Comparison of ENCODE assay signal across 9 cellular contexts in the genomic region with DNA sequence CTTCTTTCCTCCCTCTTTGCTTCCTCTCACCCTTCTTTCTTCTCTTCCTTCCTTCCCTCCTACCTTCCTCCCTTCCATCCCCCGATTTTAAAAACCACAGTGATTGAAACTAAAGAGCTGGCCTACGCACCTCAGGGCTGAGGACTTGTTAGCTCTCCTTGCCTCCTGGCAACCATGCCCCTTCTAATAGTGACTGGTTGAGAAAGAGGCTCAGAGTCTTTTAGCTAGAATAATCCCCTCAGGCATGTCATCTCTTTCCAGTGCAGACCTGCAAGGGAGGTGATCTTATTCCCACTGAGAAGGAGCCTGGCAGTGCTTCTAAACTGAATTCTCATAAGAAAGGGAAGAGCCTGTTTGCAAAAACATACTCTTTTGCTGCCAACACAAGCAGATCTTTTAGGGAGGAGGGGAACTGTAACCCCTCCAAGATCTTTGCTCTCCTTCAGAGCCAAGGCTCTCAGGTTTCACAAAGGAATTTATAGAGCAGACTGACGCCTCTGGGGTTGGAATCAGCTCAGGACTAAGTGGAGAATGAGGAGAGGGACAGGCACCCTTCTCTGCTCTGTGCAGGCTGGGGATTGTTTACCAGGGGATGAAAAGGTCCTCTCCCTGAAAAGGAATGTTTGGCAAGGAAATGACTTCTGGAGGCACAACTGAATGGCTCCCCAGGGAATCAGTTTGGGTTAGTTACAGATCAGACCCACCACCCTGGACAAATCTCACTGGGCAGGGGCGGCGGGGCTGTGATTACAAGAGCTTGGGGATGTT. TPM values are rescaled to one million over a fixed set of nuclear protein-coding genes. Genes with fewer than 3 reads are reported as not detected.
DNase-seq lines count a peak whose midpoint lies in the region; ATAC-seq and TF ChIP-seq lines count a peak whose summit lies in the region.
"Had no signal": no experiment of that assay in that cellular context is flagged by ENCODE, and none has a peak within 500 bp of the region (broad histone marks: within the 10 kb centered on the region; RNA-seq: fewer than 3 reads in every experiment).

No MANE protein-coding gene starts in this region.

- POLR2A ChIA-PET in PC-3 (lab: Charles Lee; ENCODE audit: unreplicated experiment) (interaction anchor here (0.6 to 1.2 kb wide), 3 partner anchors 9 to 1466 kb away, joined by 3 to 7 read pairs (median 4); partner anchors contain the start of gene ANKRD1), RWPE1 (lab: Yijun Ruan, JAX; ENCODE audit: low non-redundant PET) (no interaction called here)

- no peak for TF ChIP-seq CTCF in PC-3 (conservative IDR thresholded peaks at IDR 0.05; ENCODE audit: low read depth, low read length)
- TF ChIP-seq CTCF in fibroblast of the aortic adventitia (IDR thresholded peaks at IDR 0.05; ENCODE audit: insufficient read depth, low read length) = no peak
- no peak for TF ChIP-seq CTCF in progenitor cell of endocrine pancreas (IDR thresholded peaks at IDR 0.05; ENCODE audit: unreplicated experiment)
- TF ChIP-seq CTCF in RWPE1 (conservative IDR thresholded peaks at IDR 0.05; ENCODE audit: low read depth) = no peak

- H3K36me3 ChIP-seq in PC-3 (ENCODE audit: low read depth, low read length) = no peaks in the 10 kb centered on the region

- no TSS peak for BruUV-seq in PC-3 (replicated peaks; lab: Mats Ljungman, UMichigan)

- H3K4me1 ChIP-seq in PC-3 (ENCODE audit: insufficient read depth, low read length) = peaks cover 35% of the 10 kb centered on the region

- peak overlapping the region; percentile 92 for H3K27ac Mint-ChIP-seq in progenitor cell of endocrine pancreas
- H3K27ac Mint-ChIP-seq: natural killer cell treated with Interleukin-12 subunit alpha and Interleukin-12 subunit beta and Interleukin-15 and Interleukin-18, amount 100 ng/mL, for 72 hours had no signal

- peaks cover 24% of the 10 kb centered on the region for H3K4me1 Mint-ChIP-seq in progenitor cell of endocrine pancreas (ENCODE audit: low read depth)

- peaks cover 11% of the 10 kb centered on the region for H3K27me3 Mint-ChIP-seq in progenitor cell of endocrine pancreas

- peak overlapping the region; percentile 72 for H3K4me2 ChIP-seq in PC-3 (ENCODE audit: low read length)

- H3K79me2 ChIP-seq in PC-3 (ENCODE audit: low read length) = no peaks in the 10 kb centered on the region

- H3K36me3 Mint-ChIP-seq in progenitor cell of endocrine pancreas (ENCODE audit: insufficient read depth) = no peaks in the 10 kb centered on the region
- H3K36me3 Mint-ChIP-seq: natural killer cell treated with Interleukin-12 subunit alpha and Interleukin-12 subunit beta and Interleukin-15 and Interleukin-18, amount 100 ng/mL, for 72 hours had no signal

- DNase-seq in Caki2 (ENCODE audit: low read depth) (peak; percentile 62), PC-3 (peak; percentile 84), fibroblast of the aortic adventitia (ENCODE audit: low read depth) (peak; percentile 96), progenitor cell of endocrine pancreas (ENCODE audit: low spot score, unreplicated experiment) (no peak), RWPE1 (ENCODE audit: low spot score) (no peak), superior temporal gyrus (ENCODE audit: extremely low spot score) (no peak), ureter (ENCODE audit: low spot score) (no peak)

- peak overlapping the region; percentile 7 for H3K4me3 Mint-ChIP-seq in progenitor cell of endocrine pancreas (ENCODE audit: low read depth)
- H3K4me3 Mint-ChIP-seq: natural killer cell treated with Interleukin-12 subunit alpha and Interleukin-12 subunit beta and Interleukin-15 and Interleukin-18, amount 100 ng/mL, for 72 hours had no signal

- peak; percentile 97 for ATAC-seq in PC-3
- no peak for ATAC-seq in HG03280 (IDR thresholded peaks at IDR 0.05; ENCODE audit: unreplicated experiment)

- H3K27me3 ChIP-seq in PC-3 (ENCODE audit: low read length) = no peaks in the 10 kb centered on the region

- H3K27ac ChIP-seq in PC-3 (ENCODE audit: low read length) = peak overlapping the region; percentile 70
- H3K27ac ChIP-seq in RWPE1 = no peak overlapping the region

- CTCF ChIA-PET in PC-3 (lab: Charles Lee) = interaction anchor here (0.6 to 1.4 kb wide), 2 partner anchors 18 to 30 kb away, joined by 3 read pairs; no protein-coding TSS in a partner anchor
- CTCF ChIA-PET in RWPE1 (lab: Yijun Ruan, JAX) = interaction anchor here (0.5 to 0.7 kb wide), 4 partner anchors 19 to 1550 kb away, joined by 3 to 8 read pairs (median 4); no protein-coding TSS in a partner anchor

- no peaks in the 10 kb centered on the region for H3K9me3 Mint-ChIP-seq in progenitor cell of endocrine pancreas (ENCODE audit: low read depth)
- H3K9me3 Mint-ChIP-seq: natural killer cell treated with Interleukin-12 subunit alpha and Interleukin-12 subunit beta and Interleukin-15 and Interleukin-18, amount 100 ng/mL, for 72 hours had no signal

- intact Hi-C loops in PC-3 (cut with micrococcal nuclease) = loop anchor here (1.0 to 2.0 kb wide), 3 partner anchors 9 to 45 kb away; partner anchors contain the start of gene ANKRD1

- H3K9ac ChIP-seq in PC-3 (ENCODE audit: low read length) = no peak overlapping the region

- peak overlapping the region; percentile 77 for H2AFZ ChIP-seq in PC-3 (ENCODE audit: low read length)

- no peaks in the 10 kb centered on the region for H3K9me3 ChIP-seq in PC-3 (ENCODE audit: low read length)

- H4K20me1 ChIP-seq in PC-3 (ENCODE audit: low read length) = no peaks in the 10 kb centered on the region

- H3K9me2 ChIP-seq in PC-3 (replicated peaks; ENCODE audit: low read length) = no peaks in the 10 kb centered on the region

- H3F3A ChIP-seq in PC-3 (ENCODE audit: low read length, unreplicated experiment) = peaks cover 4% of the 10 kb centered on the region

- in situ Hi-C loops in Caki2 (cut with HindIII; ENCODE audit: low pct_unique_long_range_greater_than_20kb, low sequenced_read_pairs) = no loop called here

- H3K4me3 ChIP-seq in PC-3 (ENCODE audit: low read length) (peak overlapping the region; percentile 40), fibroblast of the aortic adventitia (ENCODE audit: low read depth, low read length) (peak overlapping the region; percentile 4)

RNA-seq across cellular contexts. Expression of gene ANKRD1, which starts 9.4 kb away (rescaled TPM):
- 30.7 and 34.4 TPM in 2 replicates for total RNA-seq in Caki2 (2014; rRNA removed; shearing (Covaris generic); ENCODE audit: low replicate concordance)
- 2.8 and 3.5 TPM in 2 replicates for total RNA-seq in PC-3 (2014; rRNA removed)
- total RNA-seq in fibroblast of the aortic adventitia (ENCODE audit: low replicate concordance) = 1.4 and 4.9 TPM in 2 replicates
- total RNA-seq in progenitor cell of endocrine pancreas = 48.1 and 61.8 TPM in 2 replicates
- total RNA-seq in ureter = 0.62 TPM
- total RNA-seq: natural killer cell treated with Interleukin-12 subunit alpha and Interleukin-12 subunit beta and Interleukin-15 and Interleukin-18, amount 100 ng/mL, for 72 hours had no signal

RNA-seq across cellular contexts. Expression of gene RPP30, which starts 58.5 kb away (rescaled TPM):
- 48.2 and 71.4 TPM in 2 replicates for total RNA-seq in Caki2 (2014; rRNA removed; shearing (Covaris generic); ENCODE audit: low replicate concordance)
- total RNA-seq in PC-3 (2014; rRNA removed) = 44.3 and 57.8 TPM in 2 replicates
- 19.3 and 61.4 TPM in 2 replicates for total RNA-seq in fibroblast of the aortic adventitia (ENCODE audit: low replicate concordance)
- total RNA-seq in progenitor cell of endocrine pancreas = 51.8 and 53.5 TPM in 2 replicates
- total RNA-seq in ureter = 32.9 TPM

Comparison
In these comparisons a context has a peak if more than half of its experiments do, and no peak if none do; other contexts are left out.
1. DNase-seq: peak in Caki2 (single experiment), PC-3 (single experiment) and fibroblast of the aortic adventitia (single experiment); none in progenitor cell of endocrine pancreas (single experiment), RWPE1 (single experiment), superior temporal gyrus (single experiment) and ureter (single experiment).